Comparison of ENCODE assay signal across 1 cellular context in the genomic region with DNA sequence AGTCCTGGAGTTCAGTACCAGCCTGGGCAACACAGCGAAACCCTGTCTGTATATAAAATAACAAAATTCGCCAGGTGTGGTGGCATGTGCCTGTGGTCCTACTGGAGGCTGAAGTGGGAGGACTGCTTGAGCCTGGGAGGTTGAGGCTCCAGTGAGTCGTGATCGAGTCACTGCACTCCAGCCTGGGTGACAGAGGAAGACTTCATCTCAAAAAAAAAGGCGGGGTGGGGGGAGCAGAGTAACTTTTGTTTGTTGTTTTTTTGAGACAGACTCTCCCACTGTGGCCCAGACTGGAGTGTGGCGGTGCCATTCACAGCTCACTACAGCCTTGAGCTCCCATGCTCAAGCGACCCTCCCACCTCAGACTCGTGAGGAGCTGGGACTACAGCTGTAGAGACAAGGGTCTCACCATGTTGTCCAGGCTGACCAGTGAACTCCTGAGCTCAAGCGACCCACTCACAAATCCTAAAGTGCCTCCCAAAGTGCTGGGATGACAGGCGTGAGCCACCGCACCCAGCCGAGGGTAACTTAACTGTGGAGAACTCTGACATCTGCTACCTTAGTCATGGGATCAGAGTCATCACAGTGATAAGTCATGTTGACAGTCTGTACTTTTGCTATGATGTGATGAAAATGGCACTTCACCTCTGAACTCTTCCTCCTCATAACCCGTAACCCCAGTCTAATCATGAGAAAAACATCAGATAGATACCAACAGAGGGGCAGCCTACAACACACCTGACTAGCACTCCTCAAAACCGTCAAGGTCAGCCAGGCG.
TF ChIP-seq lines count a peak whose summit lies in the region.

No MANE protein-coding gene starts in this region.

TF ChIP-seq in K562, 482 proteins besides CTCF, POLR2A, EP300 and RAD21 (continued from another document):
- TF ChIP-seq, protein P1, sequence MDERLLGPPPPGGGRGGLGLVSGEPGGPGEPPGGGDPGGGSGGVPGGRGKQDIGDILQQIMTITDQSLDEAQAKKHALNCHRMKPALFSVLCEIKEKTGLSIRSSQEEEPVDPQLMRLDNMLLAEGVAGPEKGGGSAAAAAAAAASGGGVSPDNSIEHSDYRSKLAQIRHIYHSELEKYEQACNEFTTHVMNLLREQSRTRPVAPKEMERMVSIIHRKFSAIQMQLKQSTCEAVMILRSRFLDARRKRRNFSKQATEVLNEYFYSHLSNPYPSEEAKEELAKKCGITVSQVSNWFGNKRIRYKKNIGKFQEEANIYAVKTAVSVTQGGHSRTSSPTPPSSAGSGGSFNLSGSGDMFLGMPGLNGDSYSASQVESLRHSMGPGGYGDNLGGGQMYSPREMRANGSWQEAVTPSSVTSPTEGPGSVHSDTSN (CRISPR knock-in tag; IDR thresholded peaks at IDR 0.05; ENCODE audit: low read depth), result no peak
- TF ChIP-seq, protein P1 (tag; conservative IDR thresholded peaks at IDR 0.05; ENCODE audit: low read depth), result peak; percentile 81
